In genomic region chrX:20140410-20140809, GRCh38 we compare ENCODE assay signal across 8 cellular contexts. TPM values are rescaled to one million over a fixed set of nuclear protein-coding genes. Genes with fewer than 3 reads are reported as not detected.
DNase-seq lines count a peak whose midpoint lies in the region; ATAC-seq and TF ChIP-seq lines count a peak whose summit lies in the region.

No MANE protein-coding gene starts in this region.

- peaks cover 0 to 27% (median 7%) of the 10 kb centered on the region in 5 donors for H3K36me3 Mint-ChIP-seq in naive thymus-derived CD4-positive, alpha-beta T cell

- DNase-seq in Karpas-422 (peak; percentile 65), breast epithelium (ENCODE audit: low spot score in 2 of 2) (no peak), SHP77 (lab: John Stamatoyannopoulos, UW) (no peak), T-helper 9 cell (no peak)
- DNase-seq in naive thymus-derived CD4-positive, alpha-beta T cell = no peak

- peaks cover 58% of the 10 kb centered on the region for H4K20me1 ChIP-seq in BLaER1
- peaks cover 44% of the 10 kb centered on the region for H4K20me1 ChIP-seq in Karpas-422 (ENCODE audit: insufficient read depth, low read depth, low read length)

- H3K4me1 ChIP-seq in BLaER1 (peaks cover 31% of the 10 kb centered on the region), Karpas-422 (ENCODE audit: low read length) (peaks cover 25% of the 10 kb centered on the region), breast epithelium (peaks cover 0 to 6% of the 10 kb centered on the region in 2 donors)
- peaks cover 8 to 13% of the 10 kb centered on the region in 2 donors for H3K4me1 ChIP-seq in naive thymus-derived CD4-positive, alpha-beta T cell (ENCODE audit: control insufficient read depth in 2 of 2, insufficient read depth in 2 of 2, low read length in 2 of 2)

- H3K4me3 Mint-ChIP-seq in naive thymus-derived CD4-positive, alpha-beta T cell = peak overlapping the region; percentile 80 to 96 (median 88)

- peaks cover 4 to 53% (median 38%) of the 10 kb centered on the region in 7 donors for H3K4me1 Mint-ChIP-seq in naive thymus-derived CD4-positive, alpha-beta T cell

- POLR2A ChIA-PET in naive thymus-derived CD4-positive, alpha-beta T cell (lab: Charles Lee) = interaction anchor here (1.4 kb wide), 1 partner anchor 29 kb away, joined by 4 read pairs; no protein-coding TSS in a partner anchor

- H3K9ac ChIP-seq in BLaER1 (peak overlapping the region; percentile 95), Karpas-422 (ENCODE audit: low read length) (peak overlapping the region; percentile 94)

- H3K27me3 ChIP-seq in BLaER1 = no peaks in the 10 kb centered on the region
- H3K27me3 ChIP-seq in Karpas-422 (ENCODE audit: low read length) = no peaks in the 10 kb centered on the region
- H3K27me3 ChIP-seq in breast epithelium = no peaks in the 10 kb centered on the region
- H3K27me3 ChIP-seq in naive thymus-derived CD4-positive, alpha-beta T cell (ENCODE audit: control insufficient read depth in 2 of 2, insufficient read depth in 2 of 2, low read length in 2 of 2) = no peaks in the 10 kb centered on the region

- no peaks in the 10 kb centered on the region for H3K9me3 Mint-ChIP-seq in naive thymus-derived CD4-positive, alpha-beta T cell

- ATAC-seq in naive thymus-derived CD4-positive, alpha-beta T cell = no peak
- ATAC-seq in GM18909 (IDR thresholded peaks at IDR 0.05; ENCODE audit: poor library complexity, unreplicated experiment) (no peak), GM18517 (IDR thresholded peaks at IDR 0.05; ENCODE audit: unreplicated experiment) (no peak)

- peaks cover 57% of the 10 kb centered on the region for H3K79me2 ChIP-seq in Karpas-422 (ENCODE audit: low read length)

- H3K4me3 ChIP-seq in BLaER1 (peak overlapping the region; percentile 85), Karpas-422 (ENCODE audit: low read length) (peak overlapping the region; percentile 94), breast epithelium (peak overlapping the region; percentile 72 to 88 (median 78))
- H3K4me3 ChIP-seq in naive thymus-derived CD4-positive, alpha-beta T cell (ENCODE audit: low read length) = peak overlapping the region; percentile 84

- H3K27ac Mint-ChIP-seq in naive thymus-derived CD4-positive, alpha-beta T cell = peak overlapping the region; percentile 68 to 97 (median 80)

- H3K36me3 ChIP-seq in BLaER1 (peaks cover 42% of the 10 kb centered on the region), Karpas-422 (ENCODE audit: insufficient read depth, low read length) (peaks cover 44% of the 10 kb centered on the region), breast epithelium (no peaks in the 10 kb centered on the region)
- H3K36me3 ChIP-seq in naive thymus-derived CD4-positive, alpha-beta T cell (ENCODE audit: control insufficient read depth in 2 of 3, insufficient read depth in 3 of 3, low read length in 3 of 3) = peaks cover 0 to 24% (median 5%) of the 10 kb centered on the region in 3 experiments

- CTCF ChIA-PET in naive thymus-derived CD4-positive, alpha-beta T cell (lab: Charles Lee) = interaction anchor here (1.3 kb wide), 1 partner anchor 16 kb away, joined by 3 read pairs; no protein-coding TSS in a partner anchor

- no peak for TF ChIP-seq POLR2A in breast epithelium (IDR thresholded peaks at IDR 0.05)

- intact Hi-C loops in breast epithelium (cut with DNase I; ENCODE audit: low total_unique reads) = no loop called here
- intact Hi-C loops in naive thymus-derived CD4-positive, alpha-beta T cell (cut with micrococcal nuclease) = loop anchor here (2.0 to 10.0 kb wide), 10 partner anchors 127 to 1698 kb away; partner anchors contain the start of genes BCLAF3 (in 1 of the 2), MBTPS2 (in 1 of the 2), PDHA1 (in 1 of the 2) and PHKA2 (in 1 of the 2)

- H3K9me2 ChIP-seq in Karpas-422 (replicated peaks; ENCODE audit: insufficient read depth, low read length) = no peaks in the 10 kb centered on the region

- no peaks in the 10 kb centered on the region for H3K27me3 Mint-ChIP-seq in naive thymus-derived CD4-positive, alpha-beta T cell

- peak overlapping the region; percentile 93; the same call in 1 of the 2 replicates for H3K27ac ChIP-seq in BLaER1
- peak overlapping the region; percentile 39; the same call in 1 of the 2 replicates for H3K27ac ChIP-seq in Karpas-422 (ENCODE audit: low read length)
- H3K27ac ChIP-seq in breast epithelium = peak overlapping the region in 1 of 2 donors; percentile 93
- peak overlapping the region; percentile 93 for H3K27ac ChIP-seq in naive thymus-derived CD4-positive, alpha-beta T cell (ENCODE audit: low read depth, low read length)

- H3K9me3 ChIP-seq in BLaER1 (no peaks in the 10 kb centered on the region), Karpas-422 (ENCODE audit: low read length) (no peaks in the 10 kb centered on the region), breast epithelium (no peaks in the 10 kb centered on the region)
- H3K9me3 ChIP-seq in naive thymus-derived CD4-positive, alpha-beta T cell (ENCODE audit: control insufficient read depth in 2 of 3, low read length in 3 of 3) = no peaks in the 10 kb centered on the region

- no peak overlapping the region for H2AFZ ChIP-seq in Karpas-422 (ENCODE audit: low read length)

- H3K4me2 ChIP-seq in BLaER1 (peak overlapping the region; percentile 82), Karpas-422 (ENCODE audit: low read depth, low read length, poor library complexity, severe bottlenecking) (peak overlapping the region; percentile 88)

- TF ChIP-seq CTCF in breast epithelium (IDR thresholded peaks at IDR 0.05) = no peak

RNA-seq across cellular contexts. Expression of gene EIF1AX, which starts 1.2 kb away (rescaled TPM):
- total RNA-seq in Karpas-422 (2014; rRNA removed; shearing (Covaris generic); ENCODE audit: low replicate concordance) = 32.8 and 55.5 TPM in 2 replicates
- 10 to 100 TPM; 34.1 to 66.6 (median 52.4) TPM for total RNA-seq in breast epithelium
- 10 to 100 TPM; 40.2 to 67.5 (median 51.6) TPM for total RNA-seq in naive thymus-derived CD4-positive, alpha-beta T cell
- 100 to 1,000 TPM in 1 of 2 donors, 10 to 100 TPM in 1; 94.4 to 133 TPM for polyA plus RNA-seq in naive thymus-derived CD4-positive, alpha-beta T cell

RNA-seq across cellular contexts. Expression of gene MAP7D2, which starts 23.7 kb away (rescaled TPM):
- total RNA-seq in Karpas-422 (2014; rRNA removed; shearing (Covaris generic); ENCODE audit: low replicate concordance) = 15.1 and 16.6 TPM in 2 replicates
- total RNA-seq in breast epithelium = 1 to 10 TPM in 2 of 3 donors, under 1 TPM in 1; 0.48 to 2.2 (median 1.3) TPM
- total RNA-seq in naive thymus-derived CD4-positive, alpha-beta T cell = under 1 TPM in 4 of 5 experiments, not detected in 1; 0.13 to 0.22 (median 0.16) TPM
- polyA plus RNA-seq in naive thymus-derived CD4-positive, alpha-beta T cell = under 1 TPM in 1 of 2 donors, not detected in 1; 0.14 TPM
